ENCODE assay signal across 7 cellular contexts in genomic region chr12:62760346-62760745, GRCh38.
DNase-seq lines count a peak whose midpoint lies in the region; ATAC-seq and TF ChIP-seq lines count a peak whose summit lies in the region.
"Not testable (repeated sequence)": the region's sequence is repeated elsewhere in the genome, so short reads cannot be mapped to it uniquely, and the experiment has no call there.

No MANE protein-coding gene starts in this region.

- peaks cover 33% of the 10 kb centered on the region for H3K4me1 Mint-ChIP-seq in activated CD8-positive, alpha-beta memory T cell treated with anti-CD3 and anti-CD28 coated beads, Interleukin-2, amount 10 ng/mL, durations not matched to agents 7 days and 5 days
- peaks cover 41% of the 10 kb centered on the region for H3K4me1 Mint-ChIP-seq in nephron

- not testable (repeated sequence) for TF ChIP-seq CTCF in left ventricle myocardium inferior (IDR thresholded peaks at IDR 0.05; ENCODE audit: borderline replicate concordance); nephron (IDR thresholded peaks at IDR 0.05; ENCODE audit: unreplicated experiment in 3 of 3)

- intact Hi-C loops in left ventricle myocardium inferior (cut with micrococcal nuclease) = not testable (repeated sequence)

- CTCF ChIA-PET in activated CD8-positive, alpha-beta memory T cell treated with anti-CD3 and anti-CD28 coated beads, Interleukin-2, amount 10 ng/mL, durations not matched to agents 7 days and 5 days (lab: Charles Lee) = not testable (repeated sequence)

- H3K4me3 Mint-ChIP-seq in activated CD8-positive, alpha-beta memory T cell treated with anti-CD3 and anti-CD28 coated beads, Interleukin-2, amount 10 ng/mL, durations not matched to agents 7 days and 5 days = not testable (repeated sequence)
- peak overlapping the region in 1 of 3 experiments; percentile 11 for H3K4me3 Mint-ChIP-seq in nephron

- H3K4me3 ChIP-seq in left ventricle myocardium inferior = not testable (repeated sequence)

- peak; percentile 39 for DNase-seq in LoVo (ENCODE audit: low spot score)
- not testable (repeated sequence) for DNase-seq in activated CD8-positive, alpha-beta memory T cell treated with anti-CD3 and anti-CD28 coated beads, Interleukin-2, amount 10 ng/mL, durations not matched to agents 7 days and 5 days; left ventricle myocardium inferior

- peak overlapping the region; percentile 29 for H3K27ac ChIP-seq in left ventricle myocardium inferior (replicated peaks)

- H3K36me3 ChIP-seq in left ventricle myocardium inferior = not testable (repeated sequence)

- H3K36me3 Mint-ChIP-seq in activated CD8-positive, alpha-beta memory T cell treated with anti-CD3 and anti-CD28 coated beads, Interleukin-2, amount 10 ng/mL, durations not matched to agents 7 days and 5 days; nephron (ENCODE audit: low read depth): not testable (repeated sequence)

- not testable (repeated sequence) for H3K9me3 Mint-ChIP-seq in activated CD8-positive, alpha-beta memory T cell treated with anti-CD3 and anti-CD28 coated beads, Interleukin-2, amount 10 ng/mL, durations not matched to agents 7 days and 5 days (ENCODE audit: low read depth); nephron

- peaks cover 57% of the 10 kb centered on the region for H3K4me1 ChIP-seq in left ventricle myocardium inferior

- ATAC-seq in GM18907 (IDR thresholded peaks at IDR 0.05; ENCODE audit: unreplicated experiment) = peak; percentile 34
- ATAC-seq in GM21528 (IDR thresholded peaks at IDR 0.05; ENCODE audit: low FRiP score, unreplicated experiment) = peak; percentile 31
- peak; percentile 29 for ATAC-seq in HG02973 (IDR thresholded peaks at IDR 0.05; ENCODE audit: unreplicated experiment)
- ATAC-seq in activated CD8-positive, alpha-beta memory T cell treated with anti-CD3 and anti-CD28 coated beads, Interleukin-2, amount 10 ng/mL, durations not matched to agents 7 days and 5 days = not testable (repeated sequence)

- H3K27me3 Mint-ChIP-seq in activated CD8-positive, alpha-beta memory T cell treated with anti-CD3 and anti-CD28 coated beads, Interleukin-2, amount 10 ng/mL, durations not matched to agents 7 days and 5 days; nephron (ENCODE audit: low read depth): not testable (repeated sequence)

- not testable (repeated sequence) for H3K27me3 ChIP-seq in left ventricle myocardium inferior (ENCODE audit: low read depth)

- H3K27ac Mint-ChIP-seq in activated CD8-positive, alpha-beta memory T cell treated with anti-CD3 and anti-CD28 coated beads, Interleukin-2, amount 10 ng/mL, durations not matched to agents 7 days and 5 days = peak overlapping the region; percentile 26
- peak overlapping the region; percentile 76 to 97 (median 78) for H3K27ac Mint-ChIP-seq in nephron

- not testable (repeated sequence) for H3K9me3 ChIP-seq in left ventricle myocardium inferior (replicated peaks)
